In the genomic region with DNA sequence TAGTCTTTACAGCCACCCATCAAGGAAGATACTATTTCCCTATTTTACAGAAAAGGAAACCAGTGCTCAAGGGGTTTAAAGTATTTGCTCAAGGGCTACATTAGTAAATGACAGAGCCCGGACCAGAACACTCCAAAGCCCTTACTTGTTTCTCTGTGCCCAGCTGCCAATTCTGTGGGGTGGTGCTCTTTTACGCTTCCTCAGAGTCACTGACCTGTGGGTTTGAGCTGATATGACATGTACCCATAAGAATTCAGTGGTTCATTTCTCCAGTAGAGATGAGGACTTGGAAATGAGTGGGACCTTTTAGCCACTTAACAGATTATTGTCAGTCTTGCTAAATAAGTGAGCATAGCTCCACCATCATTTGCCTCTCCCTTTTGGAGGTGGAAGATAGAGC, we compare ENCODE assay signal across 18 cellular contexts. TPM values are rescaled to one million over a fixed set of nuclear protein-coding genes. Genes with fewer than 3 reads are reported as not detected.
A peak's percentile ranks its signal among the peaks of the same experiment; 100 is the strongest.
DNase-seq lines count a peak whose midpoint lies in the region; ATAC-seq and TF ChIP-seq lines count a peak whose summit lies in the region.
"Had no signal": no experiment of that assay in that cellular context is flagged by ENCODE, and none has a peak within 500 bp of the region (broad histone marks: within the 10 kb centered on the region; RNA-seq: fewer than 3 reads in every experiment).

No MANE protein-coding gene starts in this region.

- peak; percentile 71 for DNase-seq in DMS79 (lab: John Stamatoyannopoulos, UW)
- DNase-seq in HS-27A (ENCODE audit: low read depth) = peak; percentile 82
- peak; percentile 23 for DNase-seq in RKO (ENCODE audit: low spot score)
- DNase-seq in left lung = no peak
- DNase-seq in kidney glomerular epithelial cell (lab: John Stamatoyannopoulos, UW) = no peak
- DNase-seq in naive thymus-derived CD4-positive, alpha-beta T cell = no peak
- DNase-seq: COR-L47, GF-D8, NCI-H187 treated with DMSO at 0.1 percent for 48 hours, NCI-H2171 treated with DMSO at 0.1 percent for 48 hours, NCI-H82, SHP77 had no signal

- no peak overlapping the region for H3K27ac Mint-ChIP-seq in naive thymus-derived CD4-positive, alpha-beta T cell
- H3K27ac Mint-ChIP-seq: CD14-positive monocyte had no signal

- no peak overlapping the region for H3K4me3 Mint-ChIP-seq in naive thymus-derived CD4-positive, alpha-beta T cell
- H3K4me3 Mint-ChIP-seq: CD14-positive monocyte had no signal

- no peaks in the 10 kb centered on the region for H3K36me3 ChIP-seq in left lung
- H3K36me3 ChIP-seq in naive thymus-derived CD4-positive, alpha-beta T cell (ENCODE audit: control insufficient read depth in 2 of 3, insufficient read depth in 3 of 3, low read length in 3 of 3) = no peaks in the 10 kb centered on the region
- H3K36me3 ChIP-seq: HAP-1 had no signal

- peak; percentile 75 for ATAC-seq in left lung
- no peak for ATAC-seq in GM21367 (IDR thresholded peaks at IDR 0.05; ENCODE audit: unreplicated experiment)
- ATAC-seq in naive thymus-derived CD4-positive, alpha-beta T cell = no peak
- ATAC-seq: K562, Panc1 had no signal

- peaks cover 0 to 23% (median 5%) of the 10 kb centered on the region in 11 donors for H3K9me3 Mint-ChIP-seq in naive thymus-derived CD4-positive, alpha-beta T cell

- no peak for TF ChIP-seq CTCF in left lung (IDR thresholded peaks at IDR 0.05)

- no peaks in the 10 kb centered on the region for H3K4me1 ChIP-seq in left lung
- H3K4me1 ChIP-seq in naive thymus-derived CD4-positive, alpha-beta T cell (ENCODE audit: control insufficient read depth in 2 of 2, insufficient read depth in 2 of 2, low read length in 2 of 2) = no peaks in the 10 kb centered on the region
- H3K4me1 ChIP-seq: HAP-1 had no signal

- POLR2A ChIA-PET in naive thymus-derived CD4-positive, alpha-beta T cell (lab: Charles Lee) = no interaction called here

- no peaks in the 10 kb centered on the region for H3K9me3 ChIP-seq in left lung
- no peaks in the 10 kb centered on the region for H3K9me3 ChIP-seq in naive thymus-derived CD4-positive, alpha-beta T cell (ENCODE audit: control insufficient read depth in 2 of 3, low read length in 3 of 3)
- H3K9me3 ChIP-seq: HAP-1 had no signal

- intact Hi-C loops in left lung (cut with DNase I) = no loop called here
- intact Hi-C loops in naive thymus-derived CD4-positive, alpha-beta T cell (cut with micrococcal nuclease) = no loop called here

- H3K27me3 ChIP-seq in left lung = no peaks in the 10 kb centered on the region
- H3K27me3 ChIP-seq in naive thymus-derived CD4-positive, alpha-beta T cell (ENCODE audit: control insufficient read depth in 2 of 2, insufficient read depth in 2 of 2, low read length in 2 of 2) = no peaks in the 10 kb centered on the region

- CTCF ChIA-PET in naive thymus-derived CD4-positive, alpha-beta T cell (lab: Charles Lee) = no interaction called here

- no peak overlapping the region for H3K4me3 ChIP-seq in left lung
- H3K4me3 ChIP-seq in naive thymus-derived CD4-positive, alpha-beta T cell (ENCODE audit: low read length) = no peak overlapping the region
- H3K4me3 ChIP-seq: HAP-1, K562 had no signal

- no peaks in the 10 kb centered on the region for H3K4me1 Mint-ChIP-seq in naive thymus-derived CD4-positive, alpha-beta T cell
- H3K4me1 Mint-ChIP-seq: CD14-positive monocyte had no signal

- H3K27me3 Mint-ChIP-seq in naive thymus-derived CD4-positive, alpha-beta T cell = peaks cover 0 to 11% (median 5%) of the 10 kb centered on the region in 5 donors

- no peaks in the 10 kb centered on the region for H3K36me3 Mint-ChIP-seq in naive thymus-derived CD4-positive, alpha-beta T cell
- H3K36me3 Mint-ChIP-seq: CD14-positive monocyte had no signal

- no peak overlapping the region for H3K27ac ChIP-seq in left lung
- no peak overlapping the region for H3K27ac ChIP-seq in naive thymus-derived CD4-positive, alpha-beta T cell (ENCODE audit: low read depth, low read length)

RNA-seq across cellular contexts. Expression of a gene that starts 37.4 kb away (rescaled TPM):
- total RNA-seq in left lung = 1 to 10 TPM in 1 of 2 donors, under 1 TPM in 1; 0.73 to 1.6 TPM
- not detected for total RNA-seq in naive thymus-derived CD4-positive, alpha-beta T cell
- polyA plus RNA-seq in naive thymus-derived CD4-positive, alpha-beta T cell = not detected
- total RNA-seq: A673, K562 had no signal
- polyA plus RNA-seq: CD14-positive monocyte, K562 had no signal

RNA-seq across cellular contexts. Expression of a gene that starts 41.8 kb away (rescaled TPM):
- total RNA-seq in left lung = 1 to 10 TPM in 1 of 2 donors, under 1 TPM in 1; 0.35 to 1.4 TPM
- total RNA-seq in naive thymus-derived CD4-positive, alpha-beta T cell = not detected
- under 1 TPM in 1 of 2 donors, not detected in 1; 0.05 TPM for polyA plus RNA-seq in naive thymus-derived CD4-positive, alpha-beta T cell
- polyA plus RNA-seq: CD14-positive monocyte had no signal

Comparison
In these comparisons a context has a peak if more than half of its experiments do, and no peak if none do; other contexts are left out.
1. DNase-seq: peak in DMS79 (single experiment), HS-27A (single experiment) and RKO (single experiment); none in left lung (0 of 2), kidney glomerular epithelial cell (single experiment) and naive thymus-derived CD4-positive, alpha-beta T cell (0 of 9).